ENCODE assay signal across 19 cellular contexts in the genomic region with DNA sequence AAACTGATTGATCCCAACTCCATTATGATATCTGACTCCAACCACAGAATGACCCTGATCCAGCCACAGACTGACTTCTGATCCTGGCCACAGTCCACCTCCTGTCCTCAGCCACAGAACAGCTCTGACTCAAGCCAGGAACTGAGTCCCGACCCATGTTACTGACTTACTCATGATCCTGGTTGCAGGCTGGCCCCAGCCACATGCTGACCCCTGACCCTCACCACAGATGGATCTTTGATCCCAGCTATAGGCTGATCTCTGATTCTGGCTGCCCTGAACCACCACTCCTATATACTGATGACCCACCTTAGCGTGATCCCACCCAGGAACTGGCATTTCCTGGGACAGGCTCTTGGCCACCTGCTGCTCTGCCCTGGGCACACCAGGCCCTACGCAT. TPM values are rescaled to one million over a fixed set of nuclear protein-coding genes. Genes with fewer than 3 reads are reported as not detected.
DNase-seq lines count a peak whose midpoint lies in the region; ATAC-seq and TF ChIP-seq lines count a peak whose summit lies in the region.
"Had no signal": no experiment of that assay in that cellular context is flagged by ENCODE, and none has a peak within 500 bp of the region (broad histone marks: within the 10 kb centered on the region; RNA-seq: fewer than 3 reads in every experiment).

No MANE protein-coding gene starts in this region.

- H3K27me3 Mint-ChIP-seq in activated naive CD8-positive, alpha-beta T cell treated with anti-CD3 and anti-CD28 coated beads for 36 hours, result no peaks in the 10 kb centered on the region
- no peaks in the 10 kb centered on the region for H3K27me3 Mint-ChIP-seq in memory B cell
- H3K27me3 Mint-ChIP-seq: progenitor cell of endocrine pancreas had no signal

- no peaks in the 10 kb centered on the region for H3K4me1 ChIP-seq in psoas muscle

- H3K9me3 Mint-ChIP-seq in activated naive CD8-positive, alpha-beta T cell treated with anti-CD3 and anti-CD28 coated beads for 36 hours, result peaks cover 18% of the 10 kb centered on the region
- H3K9me3 Mint-ChIP-seq in memory B cell, result peaks cover 2% of the 10 kb centered on the region

- peaks cover 0 to 4% (median 0%) of the 10 kb centered on the region in 3 donors for H3K27me3 ChIP-seq in psoas muscle (ENCODE audit: insufficient read depth in 3 of 3, low read length in 2 of 3)

- peak; percentile 23 for DNase-seq in AG10803 (ENCODE audit: low read depth)
- DNase-seq in ELR (ENCODE audit: low read depth), result peak; percentile 79
- no peak for DNase-seq in activated naive CD8-positive, alpha-beta T cell treated with anti-CD3 and anti-CD28 coated beads for 36 hours
- no peak for DNase-seq in memory B cell (ENCODE audit: low spot score in 2 of 2)
- DNase-seq in psoas muscle, result no peak
- DNase-seq in NCI-H1694 treated with DMSO at 0.1 percent for 48 hours (lab: John Stamatoyannopoulos, UW), result no peak
- no peak for DNase-seq in NCI-H748 (lab: John Stamatoyannopoulos, UW; ENCODE audit: unreplicated experiment)
- DNase-seq in NCI-H82 treated with DMSO at 0.1 percent for 48 hours (lab: John Stamatoyannopoulos, UW; ENCODE audit: unreplicated experiment), result no peak
- DNase-seq: activated T-cell treated with anti-CD3 and anti-CD28 coated beads for 4 hours; caudate nucleus; erythroblast; mesendoderm; NCI-H1417 treated with DMSO at 0.1 percent for 48 hours; NCI-H774; Right ventricle myocardium superior; stimulated activated CD4-positive, alpha-beta T cell treated with anti-CD3 and anti-CD28 coated beads, Interleukin-2, amount 100 ng/mL, for 48 hours; stimulated activated naive CD4-positive, alpha-beta T cell treated with Interleukin-2 at 50 U/mL for 16 hours had no signal

- peaks cover 44% of the 10 kb centered on the region for H3K4me1 Mint-ChIP-seq in activated naive CD8-positive, alpha-beta T cell treated with anti-CD3 and anti-CD28 coated beads for 36 hours
- peaks cover 9% of the 10 kb centered on the region for H3K4me1 Mint-ChIP-seq in memory B cell

- WGBS in psoas muscle, 3 donors, result 81 to 85% (median 83%) methylated on average over 3 of the region's 3 CpGs

- intact Hi-C loops in psoas muscle (cut with DNase I), result loop anchor here (2.0 to 5.0 kb wide), 3 partner anchors 137 to 213 kb away; no protein-coding TSS in a partner anchor

- H3K36me3 Mint-ChIP-seq in activated naive CD8-positive, alpha-beta T cell treated with anti-CD3 and anti-CD28 coated beads for 36 hours, result peaks cover 35% of the 10 kb centered on the region
- H3K36me3 Mint-ChIP-seq in memory B cell, result no peaks in the 10 kb centered on the region
- H3K36me3 Mint-ChIP-seq: IgD-negative memory B cell had no signal

- no peaks in the 10 kb centered on the region for H3K36me3 ChIP-seq in psoas muscle (ENCODE audit: insufficient read depth in 1 of 2, low read depth in 1 of 2)

- H3K4me3 ChIP-seq in AG10803 (ENCODE audit: low read length) (no peak overlapping the region), psoas muscle (no peak overlapping the region)

- H3K27ac Mint-ChIP-seq in activated naive CD8-positive, alpha-beta T cell treated with anti-CD3 and anti-CD28 coated beads for 36 hours, result peak overlapping the region; percentile 99
- H3K27ac Mint-ChIP-seq in memory B cell, result peak overlapping the region; percentile 39
- H3K27ac Mint-ChIP-seq: progenitor cell of endocrine pancreas had no signal

- ATAC-seq in memory B cell (ENCODE audit: low read depth) (no peak), psoas muscle (no peak)

- H3K9me3 ChIP-seq in psoas muscle, result no peaks in the 10 kb centered on the region

- TF ChIP-seq CTCF in AG10803 (conservative IDR thresholded peaks at IDR 0.05; ENCODE audit: low read length) (no peak), psoas muscle (IDR thresholded peaks at IDR 0.05) (no peak)

- H3K27ac ChIP-seq in psoas muscle, result no peak overlapping the region

- no peak overlapping the region for H3K4me3 Mint-ChIP-seq in activated naive CD8-positive, alpha-beta T cell treated with anti-CD3 and anti-CD28 coated beads for 36 hours
- no peak overlapping the region for H3K4me3 Mint-ChIP-seq in memory B cell

RNA-seq across cellular contexts. Expression of a gene that starts 32.2 kb away (rescaled TPM):
- total RNA-seq in activated naive CD8-positive, alpha-beta T cell treated with anti-CD3 and anti-CD28 coated beads for 36 hours, result 10 to 100 TPM; 99.3 to 99.5 TPM
- total RNA-seq in psoas muscle, result under 1 TPM in 3 of 4 donors, not detected in 1; 0.08 to 0.15 (median 0.12) TPM
- under 1 TPM in 2 of 3 donors, not detected in 1; 0.01 to 0.05 TPM for polyA plus RNA-seq in psoas muscle
- total RNA-seq: progenitor cell of endocrine pancreas had no signal

RNA-seq across cellular contexts. Expression of a gene that starts 56.0 kb away (rescaled TPM):
- 100 to 1,000 TPM; 183 to 190 TPM for total RNA-seq in activated naive CD8-positive, alpha-beta T cell treated with anti-CD3 and anti-CD28 coated beads for 36 hours
- 1 to 10 TPM; 5.8 to 9.6 (median 8.1) TPM for total RNA-seq in psoas muscle
- polyA plus RNA-seq in psoas muscle, result 1 to 10 TPM; 2.1 to 6.5 (median 4.5) TPM

Comparison
In these comparisons a context has a peak if more than half of its experiments do, and no peak if none do; other contexts are left out.
1. DNase-seq: peak in AG10803 (single experiment) and ELR (single experiment); none in activated naive CD8-positive, alpha-beta T cell treated with anti-CD3 and anti-CD28 coated beads for 36 hours (single experiment), memory B cell (0 of 2), psoas muscle (0 of 2), NCI-H1694 treated with DMSO at 0.1 percent for 48 hours (single experiment), NCI-H748 (single experiment) and NCI-H82 treated with DMSO at 0.1 percent for 48 hours (single experiment).
2. RNA of a gene that starts 32.2 kb away (total RNA-seq): 99.3 to 99.5 TPM in activated naive CD8-positive, alpha-beta T cell treated with anti-CD3 and anti-CD28 coated beads for 36 hours; 0.08 to 0.15 TPM in psoas muscle; every median in the first group is over 10 times any median in the second.
3. RNA of a gene that starts 56.0 kb away (total RNA-seq): 183 to 190 TPM in activated naive CD8-positive, alpha-beta T cell treated with anti-CD3 and anti-CD28 coated beads for 36 hours; 5.8 to 9.6 TPM in psoas muscle; every median in the first group is over 10 times any median in the second.